In the genomic region with DNA sequence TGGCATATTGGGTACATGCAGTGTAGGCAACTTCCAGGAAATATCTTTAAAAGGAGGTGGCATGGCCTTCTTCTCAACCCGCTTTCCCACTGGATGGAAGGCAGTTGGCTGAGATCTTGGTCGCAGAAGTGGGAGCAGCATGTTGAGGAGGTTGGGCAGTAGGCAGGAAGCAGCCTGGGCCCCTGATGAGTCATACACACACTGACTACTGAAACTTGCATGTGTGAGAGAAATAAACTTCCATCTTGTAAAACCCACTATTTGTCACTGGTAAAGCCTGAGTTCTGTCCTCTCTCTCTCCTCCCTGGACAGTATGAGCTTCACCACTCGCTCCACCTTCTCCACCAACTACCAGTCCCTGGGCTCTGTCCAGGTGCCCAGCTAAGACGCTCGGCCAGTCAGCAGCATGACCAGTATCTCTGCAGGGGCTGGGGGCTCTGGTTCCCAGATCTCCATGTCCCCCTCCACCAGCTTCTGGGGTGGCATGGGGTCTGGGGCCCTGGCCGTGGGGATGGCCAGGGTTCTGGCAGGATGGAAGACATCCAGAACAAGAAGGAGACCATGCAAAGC, we compare ENCODE assay signal across 9 cellular contexts.
A peak's percentile ranks its signal among the peaks of the same experiment; 100 is the strongest.
DNase-seq lines count a peak whose midpoint lies in the region; ATAC-seq and TF ChIP-seq lines count a peak whose summit lies in the region.
"Had no signal": no experiment of that assay in that cellular context is flagged by ENCODE, and none has a peak within 500 bp of the region (broad histone marks: within the 10 kb centered on the region; RNA-seq: fewer than 3 reads in every experiment).

No MANE protein-coding gene starts in this region.

- CTCF ChIA-PET in T-cell (lab: Charles Lee): no interaction called here

- POLR2A ChIA-PET in T-cell (lab: Charles Lee): no interaction called here

- peak overlapping the region; percentile 65 for H3K27ac Mint-ChIP-seq in chondrocyte (ENCODE audit: unreplicated experiment)
- H3K27ac Mint-ChIP-seq in T-cell: no peak overlapping the region
- H3K27ac Mint-ChIP-seq: brain had no signal

- no peak for TF ChIP-seq CTCF in GM12865 (IDR thresholded peaks at IDR 0.05; ENCODE audit: insufficient read depth, low read depth, low read length, missing control alignments)
- TF ChIP-seq CTCF in chondrocyte (IDR thresholded peaks at IDR 0.05): no peak

- H3K4me3 ChIP-seq in GM12865 (ENCODE audit: low read depth, low read length): no peak overlapping the region; the same call in 1 of the 2 replicates

- peaks cover 33% of the 10 kb centered on the region for H3K4me1 Mint-ChIP-seq in chondrocyte (ENCODE audit: low read depth)
- H3K4me1 Mint-ChIP-seq in T-cell: no peaks in the 10 kb centered on the region

- H3K4me3 Mint-ChIP-seq in chondrocyte (ENCODE audit: unreplicated experiment): no peak overlapping the region
- H3K4me3 Mint-ChIP-seq in T-cell: no peak overlapping the region
- H3K4me3 Mint-ChIP-seq: brain had no signal

- H3K9me3 Mint-ChIP-seq in chondrocyte (ENCODE audit: low read depth) (peaks cover 12% of the 10 kb centered on the region), T-cell (peaks cover 9 to 20% (median 9%) of the 10 kb centered on the region in 3 donors)

- DNase-seq in GM12865 (ENCODE audit: low read depth) (peak; percentile 89), chondrocyte (ENCODE audit: low spot score) (no peak), SKM-1 (lab: John Stamatoyannopoulos, UW; ENCODE audit: unreplicated experiment) (no peak), T-cell (no peak), SKM-1 treated with dmso at 0.1 percent for 144 hours (lab: John Stamatoyannopoulos, UW; ENCODE audit: unreplicated experiment) (no peak), NCI-H2171 treated with DMSO at 0.1 percent for 48 hours (lab: John Stamatoyannopoulos, UW) (no peak)

- ATAC-seq in GM21423 (IDR thresholded peaks at IDR 0.05; ENCODE audit: unreplicated experiment) (peak; percentile 99), HG03460 (IDR thresholded peaks at IDR 0.05; ENCODE audit: unreplicated experiment) (peak; percentile 98), T-cell (replicated peaks in 1 of 4) (no peak)

- H3K27me3 Mint-ChIP-seq in chondrocyte (ENCODE audit: low read depth) (peaks cover 3% of the 10 kb centered on the region), T-cell (peaks cover 8 to 18% of the 10 kb centered on the region in 2 donors)

- H3K36me3 Mint-ChIP-seq in chondrocyte (ENCODE audit: low read depth): peaks cover 3% of the 10 kb centered on the region
- H3K36me3 Mint-ChIP-seq in T-cell: no peaks in the 10 kb centered on the region
- H3K36me3 Mint-ChIP-seq: brain had no signal

Comparison
In these comparisons a context has a peak if more than half of its experiments do, and no peak if none do; other contexts are left out.
1. ATAC-seq: peak in GM21423 (single experiment) and HG03460 (single experiment); none in T-cell (0 of 4).